ENCODE assay signal across 29 cellular contexts in the genomic region with DNA sequence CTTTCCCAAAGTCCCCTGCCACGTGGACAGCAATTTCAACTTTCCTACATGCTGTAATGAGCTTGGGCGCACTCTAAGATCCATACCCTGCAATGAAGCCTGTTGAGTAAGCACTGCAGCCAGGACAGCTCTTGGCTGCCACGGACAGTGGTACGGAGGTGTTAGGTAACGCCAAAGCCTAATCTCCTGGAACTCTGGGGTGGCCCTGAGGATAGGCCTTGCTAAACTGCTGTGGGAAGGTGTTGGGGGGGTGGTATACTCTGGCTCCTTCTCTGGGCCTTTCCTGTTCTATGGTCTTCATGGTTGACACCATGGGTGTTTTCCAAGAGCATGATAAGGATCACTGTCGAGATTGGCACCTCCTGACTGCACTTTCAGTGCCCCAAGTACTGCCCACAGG.
"Had no signal": no experiment of that assay in that cellular context is flagged by ENCODE, and none has a peak within 500 bp of the region (broad histone marks: within the 10 kb centered on the region; RNA-seq: fewer than 3 reads in every experiment).

No MANE protein-coding gene starts in this region.

- H3K9me3 ChIP-seq: esophagus muscularis mucosa, heart right ventricle, left lung, prostate gland, sigmoid colon, thoracic aorta, tibial nerve, upper lobe of left lung had no signal

- H3K27me3 ChIP-seq: sigmoid colon, tibial nerve, upper lobe of left lung had no signal

- H3K4me3 ChIP-seq: esophagus muscularis mucosa, heart right ventricle, left lung, neural progenitor cell, prostate gland, sigmoid colon, thoracic aorta, tibial nerve, upper lobe of left lung had no signal

- H3K4me3 Mint-ChIP-seq: dendritic cell treated with granulocyte-macrophage colony-stimulating factor and Interleukin-4, amounts not matched to agents 40 ng/mL and 50 ng/mL, for 4 days; endodermal cell; immature natural killer cell; naive thymus-derived CD4-positive, alpha-beta T cell; nephron; neural progenitor cell; stimulated activated effector memory CD8-positive, alpha-beta T cell treated with anti-CD3 and anti-CD28 coated beads, Interleukin-12 subunit alpha, Interleukin-12 subunit beta, amount 100 ng/mL, for 72 hours had no signal

- H3K4me2 ChIP-seq: neural progenitor cell had no signal

- H3K36me3 Mint-ChIP-seq: immature natural killer cell; naive thymus-derived CD4-positive, alpha-beta T cell; neural progenitor cell; stimulated activated effector memory CD8-positive, alpha-beta T cell treated with anti-CD3 and anti-CD28 coated beads, Interleukin-12 subunit alpha, Interleukin-12 subunit beta, amount 100 ng/mL, for 72 hours had no signal

- H3K36me3 ChIP-seq: esophagus muscularis mucosa, heart right ventricle, left lung, neural progenitor cell, prostate gland, sigmoid colon, thoracic aorta, tibial nerve, upper lobe of left lung had no signal

- ATAC-seq: foreskin keratinocyte; heart right ventricle; left lung; naive thymus-derived CD4-positive, alpha-beta T cell; right cardiac atrium; stimulated activated effector memory CD8-positive, alpha-beta T cell treated with anti-CD3 and anti-CD28 coated beads, Interleukin-12 subunit alpha, Interleukin-12 subunit beta, amount 100 ng/mL, for 72 hours; stimulated activated naive CD8-positive, alpha-beta T cell treated with anti-CD3 and anti-CD28 coated beads, Interleukin-15, Interleukin-2, amounts not matched to agents 100 U/mL and 50 U/mL, for 24 hours had no signal

- H3K4me1 Mint-ChIP-seq: immature natural killer cell; naive thymus-derived CD4-positive, alpha-beta T cell; nephron; neural progenitor cell; stimulated activated effector memory CD8-positive, alpha-beta T cell treated with anti-CD3 and anti-CD28 coated beads, Interleukin-12 subunit alpha, Interleukin-12 subunit beta, amount 100 ng/mL, for 72 hours had no signal

- H3K9me3 Mint-ChIP-seq: dendritic cell treated with granulocyte-macrophage colony-stimulating factor and Interleukin-4, amounts not matched to agents 40 ng/mL and 50 ng/mL, for 4 days; endodermal cell; immature natural killer cell; naive thymus-derived CD4-positive, alpha-beta T cell; nephron; neural progenitor cell; stimulated activated effector memory CD8-positive, alpha-beta T cell treated with anti-CD3 and anti-CD28 coated beads, Interleukin-12 subunit alpha, Interleukin-12 subunit beta, amount 100 ng/mL, for 72 hours had no signal

- H3K4me1 ChIP-seq: esophagus muscularis mucosa, foreskin keratinocyte, left lung, neural progenitor cell, prostate gland, sigmoid colon, tibial nerve, upper lobe of left lung had no signal

- H3K27ac Mint-ChIP-seq: dendritic cell treated with granulocyte-macrophage colony-stimulating factor and Interleukin-4, amounts not matched to agents 40 ng/mL and 50 ng/mL, for 4 days; endodermal cell; immature natural killer cell; naive thymus-derived CD4-positive, alpha-beta T cell; nephron; neural progenitor cell; stimulated activated effector memory CD8-positive, alpha-beta T cell treated with anti-CD3 and anti-CD28 coated beads, Interleukin-12 subunit alpha, Interleukin-12 subunit beta, amount 100 ng/mL, for 72 hours had no signal

- H2AFZ ChIP-seq: neural progenitor cell had no signal

- H3K27ac ChIP-seq: epithelial cell of prostate, esophagus muscularis mucosa, foreskin keratinocyte, heart right ventricle, left lung, neural progenitor cell, prostate gland, sigmoid colon, thoracic aorta, tibial nerve, upper lobe of left lung had no signal

- DNase-seq: cerebellar nuclear complex; effector CD8-positive, alpha-beta T cell; endodermal cell; foreskin keratinocyte; glutamatergic neuron; heart right ventricle; hypothalamus; immature natural killer cell; left lung; mesendoderm; midbrain; naive thymus-derived CD4-positive, alpha-beta T cell; nucleus accumbens; right cardiac atrium; sigmoid colon; stimulated activated CD4-positive, alpha-beta T cell treated with anti-CD3 and anti-CD28 coated beads, Interleukin-2, amount 100 ng/mL, for 24 hours; stimulated activated CD4-positive, alpha-beta T cell treated with anti-CD3 and anti-CD28 coated beads, Interleukin-4, amount 100 ng/mL, for 24 hours; stimulated activated naive CD8-positive, alpha-beta T cell treated with anti-CD3 and anti-CD28 coated beads, Interleukin-15, Interleukin-2, amounts not matched to agents 100 U/mL and 50 U/mL, for 24 hours; substantia nigra; upper lobe of left lung had no signal
